ENCODE assay signal across 14 cellular contexts in the genomic region with DNA sequence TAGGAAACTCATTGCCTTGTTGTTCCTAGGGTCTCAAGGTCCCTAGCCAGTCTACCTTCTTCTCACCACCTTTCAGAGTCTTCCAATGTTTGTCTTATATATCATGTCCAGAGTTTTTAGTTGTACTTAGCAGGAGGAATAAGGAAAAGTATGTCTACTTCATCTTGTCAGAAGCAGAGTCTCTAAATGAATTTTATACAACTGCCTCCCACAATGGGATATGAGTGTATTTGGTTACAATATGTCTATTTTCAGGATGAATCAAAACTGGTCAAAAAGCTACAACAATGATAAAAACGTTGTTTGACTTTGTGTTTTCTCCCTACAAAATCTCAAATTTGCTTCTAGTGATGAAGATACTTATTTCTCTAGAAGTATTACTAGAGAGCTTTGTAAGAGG. TPM values are rescaled to one million over a fixed set of nuclear protein-coding genes. Genes with fewer than 3 reads are reported as not detected.
"Had no signal": no experiment of that assay in that cellular context is flagged by ENCODE, and none has a peak within 500 bp of the region (broad histone marks: within the 10 kb centered on the region; RNA-seq: fewer than 3 reads in every experiment).

No MANE protein-coding gene starts in this region.

- H3K27me3 Mint-ChIP-seq: T-helper 17 cell had no signal

- H3K27me3 ChIP-seq: cardiac muscle cell, neutrophil, sigmoid colon, tibial nerve, uterus had no signal

- H3K4me3 ChIP-seq: cardiac muscle cell, lung, sigmoid colon, tibial nerve, uterus had no signal

- H3K9me3 ChIP-seq: neutrophil, uterus had no signal

- H3K4me3 Mint-ChIP-seq: T-helper 17 cell had no signal

- H3K27ac Mint-ChIP-seq: T-helper 17 cell had no signal

- ATAC-seq: esophagus mucosa, T-helper 17 cell had no signal

- H3K27ac ChIP-seq: cardiac muscle cell, neutrophil, parathyroid adenoma, sigmoid colon, tibial nerve, uterus had no signal

- DNase-seq: activated CD4-positive, alpha-beta T cell treated with anti-CD3 and anti-CD28 coated beads, Interleukin-2, amount 50 U/mL, for 4 hours; activated CD4-positive, CD25-positive, alpha-beta regulatory T cell; activated naive CD4-positive, alpha-beta T cell treated with anti-CD3 and anti-CD28 coated beads, Interleukin-2, amount 50 U/mL, for 16 hours; left colon; sigmoid colon; stimulated activated CD4-positive, alpha-beta T cell treated with anti-CD3 and anti-CD28 coated beads, Interleukin-1b, Interleukin-23, amount 100 ng/mL, for 48 hours; T-helper 17 cell; uterus had no signal

- H3K4me1 ChIP-seq: parathyroid adenoma, sigmoid colon, uterus had no signal

- H3K36me3 ChIP-seq: cardiac muscle cell, neutrophil, sigmoid colon, uterus had no signal

RNA-seq across cellular contexts. Expression of a gene that starts 19.2 kb away (rescaled TPM):
- total RNA-seq: cardiac muscle cell, left colon, sigmoid colon had no signal
